8 cellular contexts compared by ENCODE assay signal in the genomic region with DNA sequence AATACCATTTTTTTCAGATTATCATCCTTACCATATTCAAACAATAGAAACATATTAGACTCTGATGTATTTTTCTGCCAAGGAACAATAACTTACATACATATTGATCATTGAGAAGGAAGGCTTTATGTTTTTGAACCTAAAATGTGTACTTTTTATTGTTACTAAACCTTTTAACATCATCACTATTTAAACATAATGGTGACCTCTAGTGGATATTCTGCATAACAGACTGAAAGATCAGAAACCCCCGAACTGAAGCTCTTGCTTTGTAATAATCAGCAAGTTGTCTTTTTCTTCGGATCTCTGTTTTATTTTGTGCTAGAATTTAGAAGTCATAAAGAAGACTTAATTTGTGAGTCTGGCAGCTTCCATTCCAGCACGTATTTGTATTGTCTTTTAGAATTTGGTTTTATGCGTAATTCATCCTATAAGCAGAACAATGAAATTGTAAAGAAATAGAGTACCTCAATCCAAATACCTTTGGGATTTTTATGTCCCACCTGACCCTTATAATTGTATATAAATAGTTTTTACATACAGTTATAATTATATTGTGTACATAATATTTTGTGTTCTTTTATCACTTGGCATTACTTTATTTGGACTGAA.
A peak's percentile ranks its signal among the peaks of the same experiment; 100 is the strongest.
DNase-seq lines count a peak whose midpoint lies in the region; ATAC-seq, FAIRE-seq and TF ChIP-seq lines count a peak whose summit lies in the region.

No MANE protein-coding gene starts in this region.

- H3K4me3 ChIP-seq in dorsolateral prefrontal cortex = peak overlapping the region in 5 of 59 donors; percentile 3 to 31 (median 5)

- H3K27me3 ChIP-seq in dorsolateral prefrontal cortex = no peaks in the 10 kb centered on the region

- DNase-seq in DMS153 treated with DMSO at 0.1 percent for 48 hours (lab: John Stamatoyannopoulos, UW; ENCODE audit: unreplicated experiment) = peak; percentile 44
- DNase-seq in HuH-7 (ENCODE audit: low spot score) = peak; percentile 32
- peak; percentile 60 for DNase-seq in RCC 7860 (ENCODE audit: low spot score)
- DNase-seq in dorsolateral prefrontal cortex = no peak
- DNase-seq in middle frontal gyrus (ENCODE audit: extremely low spot score, low spot score) = peak; percentile 55
- no peak for DNase-seq in GOT3 (lab: John Stamatoyannopoulos, UW)
- DNase-seq in HPDE6-E6E7 (ENCODE audit: extremely low spot score) = no peak

- TF ChIP-seq CTCF in dorsolateral prefrontal cortex (IDR thresholded peaks at IDR 0.05 in 54 of 56, conservative IDR thresholded peaks at IDR 0.05 in 2 of 56; ENCODE audit: low read depth in 1 of 56, partially characterized antibody in 56 of 56) = peak; percentile 63 to 88 (median 76)

- H3K27ac ChIP-seq in dorsolateral prefrontal cortex = peak overlapping the region in 56 of 59 donors; percentile 13 to 91 (median 78)

- FAIRE-seq in RCC 7860 (lab: Jason Lieb, UNC) = peak; percentile 77

- intact Hi-C loops in dorsolateral prefrontal cortex (cut with DNase I) = loop anchor here (2.0 to 10.0 kb wide), 2 partner anchors 53 to 133 kb away; partner anchors contain the start of gene DIP2B (in 2 of the 2)

- no peak for ATAC-seq in GM19463 (IDR thresholded peaks at IDR 0.05; ENCODE audit: unreplicated experiment)

Comparison
In these comparisons a context has a peak if more than half of its experiments do, and no peak if none do; other contexts are left out.
1. DNase-seq: peak in DMS153 treated with DMSO at 0.1 percent for 48 hours (single experiment), HuH-7 (single experiment), RCC 7860 (single experiment) and middle frontal gyrus (single experiment); none in dorsolateral prefrontal cortex (0 of 10), GOT3 (single experiment) and HPDE6-E6E7 (single experiment).